ENCODE assay signal across 8 cellular contexts in the genomic region with DNA sequence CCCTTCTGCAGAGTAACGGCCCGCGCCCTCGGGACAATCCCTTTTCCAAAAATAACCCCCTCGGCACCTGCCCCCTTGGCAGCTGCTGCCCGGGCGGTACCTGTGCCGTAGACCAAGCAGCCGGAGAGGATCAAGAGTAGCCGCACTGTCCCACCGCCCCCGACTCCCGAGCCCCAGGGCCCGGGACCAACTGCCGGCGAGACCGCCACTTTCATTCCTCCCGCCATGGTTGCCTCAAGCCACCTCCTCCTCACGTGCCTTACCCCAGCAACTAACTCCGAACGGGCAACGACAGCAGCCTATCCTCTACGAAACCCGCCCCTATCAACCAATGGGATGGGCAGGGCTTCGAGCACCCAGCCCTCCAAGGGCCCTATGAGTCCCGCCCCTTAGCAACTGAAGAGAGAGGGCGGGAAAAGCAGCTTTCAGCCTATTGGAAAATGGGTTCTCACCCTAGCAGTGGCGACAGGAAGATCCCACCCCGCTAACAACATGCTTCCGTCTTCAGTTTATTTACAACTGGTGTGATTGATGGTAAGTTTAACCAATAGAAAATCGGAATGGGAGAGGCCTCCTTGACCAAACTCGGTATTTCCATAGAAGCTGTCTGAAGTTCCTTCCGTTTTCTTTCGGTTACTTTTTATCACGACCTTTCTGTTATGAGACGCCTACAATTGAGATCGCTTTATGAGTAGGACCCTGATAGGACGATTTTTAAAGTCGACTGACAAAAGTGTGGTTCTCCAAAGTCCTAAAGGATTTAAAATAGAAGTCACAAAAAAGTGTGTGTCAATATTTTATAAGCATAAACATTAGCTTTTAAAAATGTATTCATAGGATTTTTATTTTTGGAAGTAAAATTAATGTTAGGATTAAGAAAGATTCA.
DNase-seq lines count a peak whose midpoint lies in the region; ATAC-seq lines count a peak whose summit lies in the region.

A gene with protein sequence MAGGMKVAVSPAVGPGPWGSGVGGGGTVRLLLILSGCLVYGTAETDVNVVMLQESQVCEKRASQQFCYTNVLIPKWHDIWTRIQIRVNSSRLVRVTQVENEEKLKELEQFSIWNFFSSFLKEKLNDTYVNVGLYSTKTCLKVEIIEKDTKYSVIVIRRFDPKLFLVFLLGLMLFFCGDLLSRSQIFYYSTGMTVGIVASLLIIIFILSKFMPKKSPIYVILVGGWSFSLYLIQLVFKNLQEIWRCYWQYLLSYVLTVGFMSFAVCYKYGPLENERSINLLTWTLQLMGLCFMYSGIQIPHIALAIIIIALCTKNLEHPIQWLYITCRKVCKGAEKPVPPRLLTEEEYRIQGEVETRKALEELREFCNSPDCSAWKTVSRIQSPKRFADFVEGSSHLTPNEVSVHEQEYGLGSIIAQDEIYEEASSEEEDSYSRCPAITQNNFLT (minus strand): TSS at position 273 of the 886 bp plus-strand sequence. CDS start 46 bp downstream, at position 227.

- H3K9me3 ChIP-seq in BLaER1 treated with 17β-estradiol and CSF1 and Interleukin-3, amounts not matched to agents 10 nM and 100 nM (replicated peaks in 1 of 11): no peaks in the 10 kb centered on the region

- peak within 1 kb of the TSS; percentile 61 to 98 (median 92) for H3K27ac ChIP-seq in BLaER1 treated with 17β-estradiol and CSF1 and Interleukin-3, amounts not matched to agents 10 nM and 100 nM

- peak within 1 kb of the TSS; percentile 83 to 97 (median 92) for H3K9ac ChIP-seq in BLaER1 treated with 17β-estradiol and CSF1 and Interleukin-3, amounts not matched to agents 10 nM and 100 nM

- DNase-seq in NCI-H748 (lab: John Stamatoyannopoulos, UW; ENCODE audit: unreplicated experiment) (peak; percentile 100), dedifferentiated amniotic fluid mesenchymal stem cell (ENCODE audit: extremely low spot score) (peak; percentile 100), left kidney (ENCODE audit: low read depth, low spot score) (peak; percentile 100)
- peak; percentile 87 for DNase-seq in activated CD4-positive, alpha-beta T cell treated with anti-CD3 and anti-CD28 coated beads, Interleukin-2, amount 50 U/mL, for 1 hour
- peak; percentile 96 for DNase-seq in stimulated activated CD4-positive, alpha-beta T cell treated with anti-CD3 and anti-CD28 coated beads, Interleukin-2, amount 100 ng/mL, for 4 hours (ENCODE audit: low read depth)

- H3K4me2 ChIP-seq in BLaER1 treated with 17β-estradiol and CSF1 and Interleukin-3, amounts not matched to agents 10 nM and 100 nM: peak within 1 kb of the TSS; percentile 74 to 96 (median 89)

- no peaks in the 10 kb centered on the region for H3K27me3 ChIP-seq in BLaER1 treated with 17β-estradiol and CSF1 and Interleukin-3, amounts not matched to agents 10 nM and 100 nM

- ATAC-seq in GM19351 (IDR thresholded peaks at IDR 0.05; ENCODE audit: unreplicated experiment) (peak; percentile 95), HG03521 (IDR thresholded peaks at IDR 0.05; ENCODE audit: unreplicated experiment) (peak; percentile 98)

- H3K4me1 ChIP-seq in BLaER1 treated with 17β-estradiol and CSF1 and Interleukin-3, amounts not matched to agents 10 nM and 100 nM: peaks cover 17 to 45% (median 26%) of the 10 kb centered on the region in 10 experiments

- H4K20me1 ChIP-seq in BLaER1 treated with 17β-estradiol and CSF1 and Interleukin-3, amounts not matched to agents 10 nM and 100 nM: peaks cover 0 to 5% (median 0%) of the 10 kb centered on the region in 11 experiments; a peak in 2 of 22 replicates

- H3K4me3 ChIP-seq in BLaER1 treated with 17β-estradiol and CSF1 and Interleukin-3, amounts not matched to agents 10 nM and 100 nM: peak within 1 kb of the TSS; percentile 70 to 96 (median 82)

- peaks cover 0 to 28% (median 19%) of the 10 kb centered on the region in 11 experiments; a peak in 17 of 22 replicates for H3K36me3 ChIP-seq in BLaER1 treated with 17β-estradiol and CSF1 and Interleukin-3, amounts not matched to agents 10 nM and 100 nM

Comparison
In these comparisons a context has a peak if more than half of its experiments do, and no peak if none do; other contexts are left out.
1. Peak in every context shown above with its lines: DNase-seq, ATAC-seq, H3K4me3 ChIP-seq and H3K27ac ChIP-seq.